ENCODE assay signal across 1 cellular context in the genomic region with DNA sequence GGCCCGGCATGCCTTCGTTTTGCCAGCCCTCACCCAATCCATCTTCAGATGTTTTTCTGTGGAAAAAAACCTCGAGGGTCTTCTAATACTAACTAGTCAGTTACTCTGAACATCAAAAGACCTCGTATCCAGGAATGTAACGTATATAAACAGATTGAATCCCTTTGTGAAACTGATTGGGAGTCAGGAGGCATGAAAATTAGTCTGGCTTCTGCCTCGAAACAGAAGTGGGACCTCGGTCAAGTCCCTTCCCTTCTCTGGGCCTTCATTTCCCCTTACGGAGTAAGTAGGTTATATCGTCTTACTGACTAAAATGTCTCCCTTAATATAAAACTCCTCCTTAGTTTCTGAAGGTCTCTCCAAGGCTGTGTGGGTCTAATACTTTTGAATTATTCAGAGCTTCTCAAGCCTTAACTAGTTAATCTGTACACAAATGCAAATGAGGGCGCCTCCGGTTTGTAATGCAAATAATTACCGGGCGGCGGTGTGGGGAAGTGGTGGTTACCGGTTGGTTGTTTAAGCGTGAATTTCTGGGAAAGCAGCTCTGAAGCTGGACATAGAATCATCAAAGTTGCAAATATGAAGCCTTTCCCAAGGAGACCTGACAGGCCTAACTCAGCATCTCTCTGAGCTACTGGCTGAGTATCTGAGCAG.
TF ChIP-seq lines count a peak whose summit lies in the region.

No MANE protein-coding gene starts in this region.

TF ChIP-seq in K562, 482 proteins besides CTCF, POLR2A, EP300 and RAD21:
- TF ChIP-seq FOSL1 (tag; conservative IDR thresholded peaks at IDR 0.05) (no peak), ZNF436 (CRISPR knock-in tag; IDR thresholded peaks at IDR 0.05) (no peak), SMAD2 (IDR thresholded peaks at IDR 0.05; ENCODE audit: low read depth, low read length) (no peak), NCOR1 (IDR thresholded peaks at IDR 0.05) (no peak), GABPB1 (CRISPR knock-in tag; IDR thresholded peaks at IDR 0.05) (no peak), MECOM (CRISPR knock-in tag; IDR thresholded peaks at IDR 0.05) (no peak), ZNF212 (CRISPR knock-in tag; IDR thresholded peaks at IDR 0.05) (no peak), ZNF668 (CRISPR knock-in tag; IDR thresholded peaks at IDR 0.05) (no peak), ZNF830 (CRISPR knock-in tag; IDR thresholded peaks at IDR 0.05) (no peak), ETS2 (tag; IDR thresholded peaks at IDR 0.05; ENCODE audit: borderline replicate concordance, poor library complexity, severe bottlenecking) (no peak)
- TF ChIP-seq, protein P1, sequence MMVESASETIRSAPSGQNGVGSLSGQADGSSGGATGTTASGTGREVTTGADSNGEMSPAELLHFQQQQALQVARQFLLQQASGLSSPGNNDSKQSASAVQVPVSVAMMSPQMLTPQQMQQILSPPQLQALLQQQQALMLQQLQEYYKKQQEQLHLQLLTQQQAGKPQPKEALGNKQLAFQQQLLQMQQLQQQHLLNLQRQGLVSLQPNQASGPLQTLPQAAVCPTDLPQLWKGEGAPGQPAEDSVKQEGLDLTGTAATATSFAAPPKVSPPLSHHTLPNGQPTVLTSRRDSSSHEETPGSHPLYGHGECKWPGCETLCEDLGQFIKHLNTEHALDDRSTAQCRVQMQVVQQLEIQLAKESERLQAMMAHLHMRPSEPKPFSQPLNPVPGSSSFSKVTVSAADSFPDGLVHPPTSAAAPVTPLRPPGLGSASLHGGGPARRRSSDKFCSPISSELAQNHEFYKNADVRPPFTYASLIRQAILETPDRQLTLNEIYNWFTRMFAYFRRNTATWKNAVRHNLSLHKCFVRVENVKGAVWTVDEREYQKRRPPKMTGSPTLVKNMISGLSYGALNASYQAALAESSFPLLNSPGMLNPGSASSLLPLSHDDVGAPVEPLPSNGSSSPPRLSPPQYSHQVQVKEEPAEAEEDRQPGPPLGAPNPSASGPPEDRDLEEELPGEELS (CRISPR knock-in tag; IDR thresholded peaks at IDR 0.05; ENCODE audit: borderline replicate concordance), result no peak
- TF ChIP-seq, protein P2, sequence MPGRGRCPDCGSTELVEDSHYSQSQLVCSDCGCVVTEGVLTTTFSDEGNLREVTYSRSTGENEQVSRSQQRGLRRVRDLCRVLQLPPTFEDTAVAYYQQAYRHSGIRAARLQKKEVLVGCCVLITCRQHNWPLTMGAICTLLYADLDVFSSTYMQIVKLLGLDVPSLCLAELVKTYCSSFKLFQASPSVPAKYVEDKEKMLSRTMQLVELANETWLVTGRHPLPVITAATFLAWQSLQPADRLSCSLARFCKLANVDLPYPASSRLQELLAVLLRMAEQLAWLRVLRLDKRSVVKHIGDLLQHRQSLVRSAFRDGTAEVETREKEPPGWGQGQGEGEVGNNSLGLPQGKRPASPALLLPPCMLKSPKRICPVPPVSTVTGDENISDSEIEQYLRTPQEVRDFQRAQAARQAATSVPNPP (IDR thresholded peaks at IDR 0.05; ENCODE audit: borderline replicate concordance, insufficient read depth, insufficient read length), result no peak
TF ChIP-seq in K562: peak in this region for 0.
